Comparison of ENCODE assay signal across 8 cellular contexts in genomic region chr10:3782099-3782455, GRCh38. TPM values are rescaled to one million over a fixed set of nuclear protein-coding genes. Genes with fewer than 3 reads are reported as not detected.
A peak's percentile ranks its signal among the peaks of the same experiment; 100 is the strongest.
DNase-seq lines count a peak whose midpoint lies in the region; ATAC-seq, FAIRE-seq and TF ChIP-seq lines count a peak whose summit lies in the region.

No MANE protein-coding gene starts in this region.

- peak overlapping the region; percentile 97 for H3K27ac Mint-ChIP-seq in activated CD4-positive, alpha-beta T cell treated with anti-CD3 and anti-CD28 coated beads, Interleukin-2, amount 10 ng/mL, durations not matched to agents 7 days and 5 days

- POLR2A ChIA-PET in activated CD4-positive, alpha-beta T cell treated with anti-CD3 and anti-CD28 coated beads, Interleukin-2, amount 10 ng/mL, durations not matched to agents 7 days and 5 days (lab: Charles Lee), result interaction anchor here (0.6 to 1.0 kb wide), 3 partner anchors 20 to 147 kb away, joined by 3 to 4 read pairs (median 4); no protein-coding TSS in a partner anchor

- H3K4me3 Mint-ChIP-seq in activated CD4-positive, alpha-beta T cell treated with anti-CD3 and anti-CD28 coated beads, Interleukin-2, amount 10 ng/mL, durations not matched to agents 7 days and 5 days, result peak overlapping the region; percentile 93

- WGBS in small intestine, 3 donors, result 17 to 33% (median 24%) methylated on average over 9 of the region's 9 CpGs

- CTCF ChIA-PET in activated CD4-positive, alpha-beta T cell treated with anti-CD3 and anti-CD28 coated beads, Interleukin-2, amount 10 ng/mL, durations not matched to agents 7 days and 5 days (lab: Charles Lee), result interaction anchor here (0.5 to 1.5 kb wide), 8 partner anchors 26 to 376 kb away, joined by 3 to 5 read pairs (median 3); no protein-coding TSS in a partner anchor

- no peak for TF ChIP-seq CTCF in fibroblast of villous mesenchyme (IDR thresholded peaks at IDR 0.05; ENCODE audit: insufficient read depth, low read depth, low read length)

- FAIRE-seq in small intestine (lab: Jason Lieb, UNC), result no peak

- H3K27me3 ChIP-seq in H7 (ENCODE audit: control insufficient read depth, insufficient read depth, low read length) (no peaks in the 10 kb centered on the region), small intestine (ENCODE audit: control insufficient read depth in 2 of 2, insufficient read depth in 2 of 2, low read length in 2 of 2) (no peaks in the 10 kb centered on the region)

- peaks cover 6 to 9% of the 10 kb centered on the region in 2 donors for H3K4me1 ChIP-seq in small intestine (ENCODE audit: control insufficient read depth in 2 of 2, insufficient read depth in 1 of 2, low read depth in 1 of 2, low read length in 1 of 2)

- no peaks in the 10 kb centered on the region for H3K9me3 ChIP-seq in small intestine (ENCODE audit: control insufficient read depth, low read depth)

- H3K27ac ChIP-seq in small intestine (ENCODE audit: low read depth in 1 of 2, low read length in 1 of 2), result peak overlapping the region; percentile 100

- peak overlapping the region; percentile 97; the same call in 1 of the 2 replicates for H3K4me3 ChIP-seq in H7 (ENCODE audit: insufficient read depth, low read depth, low read length)
- peak overlapping the region; percentile 90 for H3K4me3 ChIP-seq in fibroblast of villous mesenchyme (ENCODE audit: low read depth, low read length)
- peak overlapping the region; percentile 98 to 99 for H3K4me3 ChIP-seq in small intestine (ENCODE audit: low read depth in 1 of 2, low read length in 2 of 2)

- no peaks in the 10 kb centered on the region for H3K9me3 Mint-ChIP-seq in activated CD4-positive, alpha-beta T cell treated with anti-CD3 and anti-CD28 coated beads, Interleukin-2, amount 10 ng/mL, durations not matched to agents 7 days and 5 days

- DNase-seq in H7 (no peak), fibroblast of villous mesenchyme (ENCODE audit: low read depth) (peak; percentile 84), small intestine (no peak), CD1c-positive myeloid dendritic cell (ENCODE audit: extremely low spot score) (no peak), NCI-H1105 treated with DMSO at 0.1 percent for 48 hours (lab: John Stamatoyannopoulos, UW) (no peak), occipital lobe (lab: John Stamatoyannopoulos, UW) (no peak)
- DNase-seq in activated CD4-positive, alpha-beta T cell treated with anti-CD3 and anti-CD28 coated beads, Interleukin-2, amount 10 ng/mL, durations not matched to agents 7 days and 5 days, result peak; percentile 59

- H3K36me3 ChIP-seq in H7 (replicated peaks; ENCODE audit: control insufficient read depth, insufficient read depth, low read length), result peaks cover 26% of the 10 kb centered on the region
- H3K36me3 ChIP-seq in small intestine (ENCODE audit: control insufficient read depth in 2 of 2, insufficient read depth in 2 of 2, low read length in 2 of 2), result peaks cover 25 to 32% of the 10 kb centered on the region in 2 donors

- H3K4me1 Mint-ChIP-seq in activated CD4-positive, alpha-beta T cell treated with anti-CD3 and anti-CD28 coated beads, Interleukin-2, amount 10 ng/mL, durations not matched to agents 7 days and 5 days, result peaks cover 66% of the 10 kb centered on the region

- no peak for ATAC-seq in HG02642 (IDR thresholded peaks at IDR 0.05; ENCODE audit: poor library complexity, unreplicated experiment)

- H3K36me3 Mint-ChIP-seq in activated CD4-positive, alpha-beta T cell treated with anti-CD3 and anti-CD28 coated beads, Interleukin-2, amount 10 ng/mL, durations not matched to agents 7 days and 5 days (ENCODE audit: low read depth), result peaks cover 73% of the 10 kb centered on the region

- H3K27me3 Mint-ChIP-seq in activated CD4-positive, alpha-beta T cell treated with anti-CD3 and anti-CD28 coated beads, Interleukin-2, amount 10 ng/mL, durations not matched to agents 7 days and 5 days, result no peaks in the 10 kb centered on the region

RNA-seq across cellular contexts. Expression of gene KLF6, which starts 2.9 kb away (rescaled TPM):
- total RNA-seq in H7 (2014; rRNA removed; shearing (Covaris generic)), result 7.6 and 9.8 TPM in 2 replicates
- 100 to 1,000 TPM; 155 to 167 TPM for total RNA-seq in activated CD4-positive, alpha-beta T cell treated with anti-CD3 and anti-CD28 coated beads, Interleukin-2, amount 10 ng/mL, durations not matched to agents 7 days and 5 days
- total RNA-seq in fibroblast of villous mesenchyme (37.6 and 51.5 TPM in 2 replicates), occipital lobe (91.9 TPM)
- 10 to 100 TPM; 47.3 to 97.7 (median 63.0) TPM for polyA plus RNA-seq in small intestine

Comparison
In these comparisons a context has a peak if more than half of its experiments do, and no peak if none do; other contexts are left out.
1. DNase-seq: peak in activated CD4-positive, alpha-beta T cell treated with anti-CD3 and anti-CD28 coated beads, Interleukin-2, amount 10 ng/mL, durations not matched to agents 7 days and 5 days (single experiment) and fibroblast of villous mesenchyme (single experiment); none in H7 (single experiment), small intestine (single experiment), CD1c-positive myeloid dendritic cell (single experiment), NCI-H1105 treated with DMSO at 0.1 percent for 48 hours (single experiment) and occipital lobe (single experiment).
2. Peak in every context shown above with its lines, with median percentiles within 50 percentile points of each other: H3K4me3 ChIP-seq.